ENCODE assay signal across 33 cellular contexts in the genomic region with DNA sequence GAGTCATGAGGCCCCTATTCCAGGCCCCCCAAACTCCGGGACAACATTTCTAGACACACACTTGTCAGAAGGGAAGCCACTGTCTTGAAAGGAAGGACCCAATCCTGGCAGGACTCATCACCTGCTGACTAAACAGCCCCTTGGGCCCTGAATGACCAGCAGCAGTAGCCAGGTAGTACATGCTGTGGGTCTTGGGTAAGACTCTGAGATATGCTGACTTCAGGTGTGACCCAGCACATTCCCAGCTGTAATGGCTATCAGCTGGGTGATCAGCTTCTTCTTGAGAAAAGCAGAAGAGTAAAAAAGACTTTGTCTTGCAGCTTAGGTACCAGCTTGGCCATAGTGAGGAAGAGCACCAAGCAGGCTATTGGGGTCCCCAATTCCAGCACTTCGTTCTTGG. TPM values are rescaled to one million over a fixed set of nuclear protein-coding genes. Genes with fewer than 3 reads are reported as not detected.
DNase-seq lines count a peak whose midpoint lies in the region; ATAC-seq, FAIRE-seq and TF ChIP-seq lines count a peak whose summit lies in the region.
"Had no signal": no experiment of that assay in that cellular context is flagged by ENCODE, and none has a peak within 500 bp of the region (broad histone marks: within the 10 kb centered on the region; RNA-seq: fewer than 3 reads in every experiment).

No MANE protein-coding gene starts in this region.

- H3K27me3 ChIP-seq in K562 (ENCODE audit: control insufficient read depth in 2 of 2, insufficient read depth in 2 of 2, low read length in 2 of 2) (no peaks in the 10 kb centered on the region), bronchial epithelial cell (ENCODE audit: control insufficient read depth, insufficient read depth, low read length) (no peaks in the 10 kb centered on the region), trophoblast cell (ENCODE audit: insufficient read depth, low read length) (no peaks in the 10 kb centered on the region)
- H3K27me3 ChIP-seq: BE2C; BLaER1; BLaER1 treated with 17β-estradiol and CSF1 and Interleukin-3, amounts not matched to agents 10 nM and 100 nM had no signal

- no peaks in the 10 kb centered on the region for H3K79me2 ChIP-seq in K562 (ENCODE audit: control insufficient read depth, insufficient read depth, low read length)
- H3K79me2 ChIP-seq in trophoblast cell (ENCODE audit: control insufficient read depth, insufficient read depth, low read length, poor library complexity) = no peaks in the 10 kb centered on the region

- no peak overlapping the region for H3K4me3 ChIP-seq in K562
- no peak overlapping the region for H3K4me3 ChIP-seq in bronchial epithelial cell (ENCODE audit: low read depth, low read length)
- no peak overlapping the region for H3K4me3 ChIP-seq in trophoblast cell (ENCODE audit: low read depth, low read length)
- H3K4me3 ChIP-seq: A549; BLaER1; BLaER1 treated with 17β-estradiol and CSF1 and Interleukin-3, amounts not matched to agents 10 nM and 100 nM had no signal

- H2BK5ac ChIP-seq in trophoblast cell (ENCODE audit: low read depth, low read length, poor library complexity) = no peak overlapping the region

- no peaks in the 10 kb centered on the region for H3K79me1 ChIP-seq in trophoblast cell (ENCODE audit: low read length)

- no peak for TF ChIP-seq RAD21 in K562 (CRISPR knock-in tag; conservative IDR thresholded peaks at IDR 0.05 in 1 of 2, IDR thresholded peaks at IDR 0.05 in 1 of 2)

- H2BK12ac ChIP-seq in trophoblast cell (ENCODE audit: low read length) = no peak overlapping the region

- no peak overlapping the region for H4K91ac ChIP-seq in trophoblast cell (ENCODE audit: low read depth, low read length)

- 42% methylated on average over 2 of the region's 2 CpGs for WGBS in K562 (ENCODE audit: insufficient coverage, low coverage, missing lambda C conversion rate)
- no CpG with 5 or more reads among the region's 2 CpGs for WGBS in trophoblast cell (ENCODE audit: extremely low coverage, insufficient coverage, insufficient read length)

- no peak overlapping the region for H4K12ac ChIP-seq in trophoblast cell (ENCODE audit: low read depth, low read length)

- H3K9me1 ChIP-seq in K562 (ENCODE audit: control insufficient read depth, insufficient read depth, low read length) = no peaks in the 10 kb centered on the region

- no peak overlapping the region for H4K8ac ChIP-seq in trophoblast cell (ENCODE audit: low read depth, low read length)

- no peak for TF ChIP-seq POLR2A in K562 (conservative IDR thresholded peaks at IDR 0.05)

- BruUV-seq in K562 (replicated peaks; lab: Mats Ljungman, UMichigan) = no TSS peak

- no peak overlapping the region for H3K23ac ChIP-seq in trophoblast cell (ENCODE audit: low read length)

- H3K27ac ChIP-seq in K562 (ENCODE audit: extremely low read depth, low read depth, low read length) (no peak overlapping the region), trophoblast cell (ENCODE audit: low read depth, low read length) (no peak overlapping the region)
- H3K27ac ChIP-seq: 22Rv1; A549; BLaER1; BLaER1 treated with 17β-estradiol and CSF1 and Interleukin-3, amounts not matched to agents 10 nM and 100 nM; C4-2B had no signal

- in situ Hi-C loops in K562 (cut with MboI) = no loop called here

- no peaks in the 10 kb centered on the region; the same call in 1 of the 2 replicates for H3K9me3 ChIP-seq in K562 (replicated peaks; ENCODE audit: control insufficient read depth, insufficient read depth, low read depth, low read length)
- H3K9me3 ChIP-seq in trophoblast cell (ENCODE audit: insufficient read depth, low read depth, low read length) = no peaks in the 10 kb centered on the region
- H3K9me3 ChIP-seq: A549, BE2C had no signal

- H3K9ac ChIP-seq in K562 (ENCODE audit: insufficient read depth in 1 of 2, low read depth in 2 of 2, low read length in 2 of 2) = no peak overlapping the region
- no peak overlapping the region for H3K9ac ChIP-seq in trophoblast cell (ENCODE audit: low read length)
- H3K9ac ChIP-seq: BLaER1; BLaER1 treated with 17β-estradiol and CSF1 and Interleukin-3, amounts not matched to agents 10 nM and 100 nM had no signal

- TF ChIP-seq CTCF in K562 (IDR thresholded peaks at IDR 0.05 in 2 of 3, conservative IDR thresholded peaks at IDR 0.05 in 1 of 3; ENCODE audit: insufficient read depth in 2 of 3, low read depth in 1 of 3, low read length in 3 of 3) (no peak), bronchial epithelial cell (IDR thresholded peaks at IDR 0.05; ENCODE audit: insufficient read depth, low read length, severe bottlenecking) (no peak)

- H3K36me3 ChIP-seq in K562 (ENCODE audit: control insufficient read depth, insufficient read depth, low read length) (no peaks in the 10 kb centered on the region), bronchial epithelial cell (ENCODE audit: control insufficient read depth, insufficient read depth, low read length) (no peaks in the 10 kb centered on the region), trophoblast cell (ENCODE audit: control insufficient read depth in 1 of 2, insufficient read depth in 2 of 2, low read length in 2 of 2) (peaks cover 7 to 11% of the 10 kb centered on the region in 2 experiments)
- H3K36me3 ChIP-seq: BE2C had no signal

- H3K4me1 ChIP-seq in K562 (replicated peaks in 1 of 2; ENCODE audit: control insufficient read depth in 2 of 2, insufficient read depth in 2 of 2, low read length in 2 of 2) (no peaks in the 10 kb centered on the region), trophoblast cell (ENCODE audit: control insufficient read depth in 1 of 2, insufficient read depth in 2 of 2, low read length in 2 of 2) (no peaks in the 10 kb centered on the region)
- H3K4me1 ChIP-seq: A549; BE2C; BLaER1; BLaER1 treated with 17β-estradiol and CSF1 and Interleukin-3, amounts not matched to agents 10 nM and 100 nM; Caco-2 had no signal

- POLR2A ChIA-PET in K562 (lab: Yijun Ruan, JAX) = interaction anchor here (0.6 to 1.4 kb wide), 5 partner anchors 9 to 361 kb away, joined by 3 to 4 read pairs (median 3); no protein-coding TSS in a partner anchor

- no peak overlapping the region for H2AFZ ChIP-seq in K562 (ENCODE audit: low read depth, low read length)
- H2AFZ ChIP-seq in trophoblast cell (ENCODE audit: insufficient read depth, low read length, poor library complexity) = no peak overlapping the region

- intact Hi-C loops in K562 (cut with micrococcal nuclease) = no loop called here

- no peak overlapping the region for H2BK120ac ChIP-seq in trophoblast cell (ENCODE audit: insufficient read depth, low read length, poor library complexity)

- H3K4me2 ChIP-seq in K562 (ENCODE audit: insufficient read depth, low read length) = no peak overlapping the region
- H3K4me2 ChIP-seq in trophoblast cell (ENCODE audit: low read length) = no peak overlapping the region
- H3K4me2 ChIP-seq: A549; BLaER1; BLaER1 treated with 17β-estradiol and CSF1 and Interleukin-3, amounts not matched to agents 10 nM and 100 nM had no signal

- DNase-seq in K562 (ENCODE audit: extremely low read depth in 1 of 4, low spot score in 3 of 4) (no peak), bronchial epithelial cell (ENCODE audit: low read depth) (no peak), trophoblast cell (peak; percentile 52 to 57), NCI-H1105 treated with DMSO at 0.1 percent for 48 hours (lab: John Stamatoyannopoulos, UW) (no peak), kidney tubule cell (ENCODE audit: low spot score) (no peak), NOMO-1 treated with dmso at 0.1 percent for 144 hours (lab: John Stamatoyannopoulos, UW; ENCODE audit: unreplicated experiment) (no peak)
- DNase-seq: 8988T; ACHN; AML-193; BE2C; C1 segment of cervical spinal cord; Caco-2; Calu3; CD4-positive, alpha-beta memory T cell; CD4-positive, alpha-beta T cell; CD4-positive, CD25-positive, alpha-beta regulatory T cell; CD8-positive, alpha-beta memory T cell; CD8-positive, alpha-beta T cell; COR-L47; DMS 273 treated with DMSO at 0.1 percent for 48 hours; DMS153; DMS53; DMS79; DMS79 treated with DMSO at 0.1 percent for 48 hours; DND-41; EL had no signal

- CTCF ChIA-PET in K562 (lab: Yijun Ruan, JAX; ENCODE audit: low intra/inter-chr PET ratio) = no interaction called here

- H3K14ac ChIP-seq in trophoblast cell (ENCODE audit: low read length) = no peak overlapping the region

- no peak overlapping the region for H3K18ac ChIP-seq in trophoblast cell (ENCODE audit: low read length)

- H4K20me1 ChIP-seq in K562 (replicated peaks; ENCODE audit: control insufficient read depth, insufficient read depth, low read length) = no peaks in the 10 kb centered on the region
- H4K20me1 ChIP-seq: BLaER1; BLaER1 treated with 17β-estradiol and CSF1 and Interleukin-3, amounts not matched to agents 10 nM and 100 nM had no signal

- no peak for FAIRE-seq in K562 (lab: Jason Lieb, UNC)
- FAIRE-seq in bronchial epithelial cell (lab: Jason Lieb, UNC) = peak; percentile 75
- FAIRE-seq: A204.1, A549, D721Med had no signal

- no peak for ATAC-seq in K562
- ATAC-seq: A549; CD8-positive, alpha-beta T cell had no signal

- TF ChIP-seq EP300 in K562 (IDR thresholded peaks at IDR 0.05; ENCODE audit: low read length) = no peak

- H3K4ac ChIP-seq in trophoblast cell (ENCODE audit: low read depth, low read length) = no peak overlapping the region

- H2AK5ac ChIP-seq in trophoblast cell (ENCODE audit: low read length) = no peak overlapping the region

RNA-seq across cellular contexts. Expression of a gene that starts 35.6 kb away (rescaled TPM):
- total RNA-seq in K562 (2011; cell fraction: chromatin; rRNA removed; ENCODE audit: low replicate concordance) = 28.4 and 58.9 TPM in 2 replicates
- total RNA-seq in K562 (2011; cell fraction: nucleolus; rRNA removed) = 14.8 and 18.8 TPM in 2 replicates
- 26.7 and 42.7 TPM in 2 replicates for total RNA-seq in K562 (2011; cell fraction: nucleoplasm; rRNA removed)
- total RNA-seq in K562 (2014; rRNA removed) (6.5 and 8.5 TPM in 2 replicates), K562 (2014; rRNA removed; fragmentation: Illumina TruSeq; extraction: Trizol) (14.3 and 14.5 TPM in 2 replicates), K562 (2015; rRNA removed; fragmentation: Illumina TruSeq; extraction: Trizol) (9.0 and 11.0 TPM in 2 replicates), K562 (2021) (6.1 and 8.6 TPM in 2 replicates), bronchial epithelial cell (6.8 and 10.1 TPM in 2 replicates)
- polyA plus RNA-seq in K562 (2011; rRNA removed) (11.7 and 13.3 TPM in 2 replicates), K562 (2014; fragmentation: Illumina TruSeq; extraction: Trizol) (5.1 and 5.9 TPM in 2 replicates), K562 (2014; fragmentation: Nextera tagmentation; extraction: Ambion mirVana) (1 to 10 TPM; 3.7 to 4.6 TPM), K562 (2014; rRNA removed) (10.4 and 12.9 TPM in 2 replicates)
- 0.79 and 3.4 TPM in 2 replicates for polyA plus RNA-seq in K562 (2011; cell fraction: cytosol; rRNA removed)
- polyA plus RNA-seq in K562 (2011; cell fraction: nucleus; rRNA removed) = 15.8 and 17.1 TPM in 2 replicates
- polyA plus RNA-seq in K562 (2012) = 5.0 and 10.8 TPM in 2 replicates
- polyA minus RNA-seq in K562 (2011; rRNA and poly(A)+ RNA removed) = 13.6 and 19.5 TPM in 2 replicates
- polyA minus RNA-seq in K562 (2011; cell fraction: cytosol; rRNA and poly(A)+ RNA removed) = 3.7 and 5.2 TPM in 2 replicates
- polyA minus RNA-seq in K562 (2011; cell fraction: nucleus; rRNA and poly(A)+ RNA removed) = 16.2 and 28.9 TPM in 2 replicates
- polyA plus RNA-seq in trophoblast cell (2013) = 7.7 and 8.0 TPM in 2 replicates

RNA-seq across cellular contexts. Expression of a gene that starts 36.0 kb away (rescaled TPM):
- 331 and 344 TPM in 2 replicates for total RNA-seq in K562 (2011; cell fraction: chromatin; rRNA removed; ENCODE audit: low replicate concordance)
- 339 and 368 TPM in 2 replicates for total RNA-seq in K562 (2011; cell fraction: nucleolus; rRNA removed)
- 601 and 1,012 TPM in 2 replicates for total RNA-seq in K562 (2011; cell fraction: nucleoplasm; rRNA removed)
- 1,654 and 1,685 TPM in 2 replicates for total RNA-seq in K562 (2014; rRNA removed)
- total RNA-seq in K562 (2014; rRNA removed; fragmentation: Illumina TruSeq; extraction: Trizol) = 3,037 and 3,271 TPM in 2 replicates
- total RNA-seq in K562 (2015; rRNA removed; fragmentation: Illumina TruSeq; extraction: Trizol) = 2,063 and 2,242 TPM in 2 replicates
- total RNA-seq in K562 (2021) = 1,392 and 1,538 TPM in 2 replicates
- 3,088 and 3,282 TPM in 2 replicates for polyA plus RNA-seq in K562 (2011; rRNA removed)
- polyA plus RNA-seq in K562 (2011; cell fraction: cytosol; rRNA removed) = 748 and 1,744 TPM in 2 replicates
- polyA plus RNA-seq in K562 (2011; cell fraction: nucleus; rRNA removed) = 371 and 883 TPM in 2 replicates
- 2,166 and 2,345 TPM in 2 replicates for polyA plus RNA-seq in K562 (2012)
- polyA plus RNA-seq in K562 (2014; fragmentation: Illumina TruSeq; extraction: Trizol) = 1,383 and 1,726 TPM in 2 replicates
- 1,000 to 10,000 TPM; 2,423 to 2,945 TPM for polyA plus RNA-seq in K562 (2014; fragmentation: Nextera tagmentation; extraction: Ambion mirVana)
- polyA plus RNA-seq in K562 (2014; rRNA removed) = 2,195 and 2,258 TPM in 2 replicates
- 1,049 and 1,123 TPM in 2 replicates for polyA minus RNA-seq in K562 (2011; rRNA and poly(A)+ RNA removed)
- 396 and 500 TPM in 2 replicates for polyA minus RNA-seq in K562 (2011; cell fraction: cytosol; rRNA and poly(A)+ RNA removed)
- 165 and 328 TPM in 2 replicates for polyA minus RNA-seq in K562 (2011; cell fraction: nucleus; rRNA and poly(A)+ RNA removed)
- 949 and 1,648 TPM in 2 replicates for total RNA-seq in bronchial epithelial cell
- polyA plus RNA-seq in trophoblast cell (2013) = 1,897 and 1,908 TPM in 2 replicates

Comparison
In these comparisons a context has a peak if more than half of its experiments do, and no peak if none do; other contexts are left out.
1. DNase-seq: peak in trophoblast cell (2 of 2); none in K562 (0 of 4), bronchial epithelial cell (single experiment), NCI-H1105 treated with DMSO at 0.1 percent for 48 hours (single experiment), kidney tubule cell (single experiment) and NOMO-1 treated with dmso at 0.1 percent for 144 hours (single experiment).